In genomic region chr7:12686894-12687212, GRCh38 we compare ENCODE assay signal across 1 cellular context.
A peak's percentile ranks its signal among the peaks of the same experiment; 100 is the strongest.
TF ChIP-seq lines count a peak whose summit lies in the region.

No MANE protein-coding gene starts in this region.

TF ChIP-seq in K562, 482 proteins besides CTCF, POLR2A, EP300 and RAD21 (continued from another document):
- TF ChIP-seq NKRF (IDR thresholded peaks at IDR 0.05; ENCODE audit: borderline replicate concordance) (peak; percentile 42; the same call in 1 of the 2 replicates), SRSF3 (IDR thresholded peaks at IDR 0.05; ENCODE audit: insufficient read depth, low read length) (0 out of 2 replicates have a peak, but pooled peaks have one; percentile 32), ZBED1 (IDR thresholded peaks at IDR 0.05) (no peak), FUS (optimal IDR thresholded peaks at IDR 0.05; ENCODE audit: low read depth, low read length) (no peak), ZNF444 (CRISPR knock-in tag; IDR thresholded peaks at IDR 0.05) (no peak), TSC22D4 (tag; IDR thresholded peaks at IDR 0.05) (no peak), ZNF766 (CRISPR knock-in tag; conservative IDR thresholded peaks at IDR 0.05) (0 out of 2 replicates have a peak, but pooled peaks have one; percentile 19), SAP30 (IDR thresholded peaks at IDR 0.05; ENCODE audit: borderline replicate concordance, insufficient read depth, low read depth, low read length, poor library complexity, severe bottlenecking) (peak; percentile 44)
